Comparison of ENCODE assay signal across 8 cellular contexts in genomic region chr19:18541992-18542935, GRCh38. TPM values are rescaled to one million over a fixed set of nuclear protein-coding genes. Genes with fewer than 3 reads are reported as not detected.
DNase-seq lines count a peak whose midpoint lies in the region; ATAC-seq and TF ChIP-seq lines count a peak whose summit lies in the region.

No MANE protein-coding gene starts in this region.

- H3K9me2 ChIP-seq in DOHH2 (replicated peaks; ENCODE audit: control insufficient read depth, low read length): no peaks in the 10 kb centered on the region

- peaks cover 13% of the 10 kb centered on the region for H3K79me2 ChIP-seq in DOHH2 (ENCODE audit: control insufficient read depth, low read length)

- no peak for TF ChIP-seq POLR2A in Peyer's patch (IDR thresholded peaks at IDR 0.05)

- in situ Hi-C loops in ACHN (cut with HindIII; ENCODE audit: low pct_ligation_motif_present, low pct_unique_long_range_greater_than_20kb, low sequenced_read_pairs): no loop called here

- H3K36me3 ChIP-seq in DOHH2 (ENCODE audit: control insufficient read depth, low read length): peaks cover 29% of the 10 kb centered on the region
- H3K36me3 ChIP-seq in Peyer's patch: peaks cover 0 to 37% (median 0%) of the 10 kb centered on the region in 3 donors
- no peaks in the 10 kb centered on the region for H3K36me3 ChIP-seq in endocrine pancreas (ENCODE audit: control insufficient read depth, insufficient read depth, low read length)
- peaks cover 33% of the 10 kb centered on the region for H3K36me3 ChIP-seq in neuron (ENCODE audit: insufficient read depth, low read length)

- H3K27ac ChIP-seq in DOHH2 (ENCODE audit: low read depth, low read length) (peak overlapping the region; percentile 14; the same call in 1 of the 2 replicates), Peyer's patch (peak overlapping the region; percentile 91 to 96 (median 94))

- peak overlapping the region; percentile 86 for H3K4me3 ChIP-seq in DOHH2 (ENCODE audit: low read length)
- peak overlapping the region; percentile 87 to 98 (median 92) for H3K4me3 ChIP-seq in Peyer's patch
- H3K4me3 ChIP-seq in endocrine pancreas (ENCODE audit: control insufficient read depth, insufficient read depth, low read length): peak overlapping the region; percentile 35
- peak overlapping the region; percentile 65 for H3K4me3 ChIP-seq in neuron (ENCODE audit: low read length)

- DNase-seq in Peyer's patch: peak in 1 of 3 donors; percentile 54
- DNase-seq in cerebellum (ENCODE audit: low spot score): no peak
- no peak for DNase-seq in ACHN
- no peak for DNase-seq in NCI-H1417 treated with DMSO at 0.1 percent for 48 hours (lab: John Stamatoyannopoulos, UW)

- peak overlapping the region; percentile 97 for H3K4me2 ChIP-seq in DOHH2 (ENCODE audit: low read length)

- H3K9me3 ChIP-seq in DOHH2 (ENCODE audit: control insufficient read depth, insufficient read depth, low read length) (no peaks in the 10 kb centered on the region), Peyer's patch (no peaks in the 10 kb centered on the region), endocrine pancreas (ENCODE audit: control insufficient read depth, low read length) (no peaks in the 10 kb centered on the region), neuron (ENCODE audit: low read length) (no peaks in the 10 kb centered on the region)

- no peak overlapping the region for H2AFZ ChIP-seq in neuron (ENCODE audit: low read depth, low read length)

- H3K4me1 ChIP-seq in DOHH2 (ENCODE audit: control insufficient read depth, low read length) (peaks cover 20% of the 10 kb centered on the region), Peyer's patch (peaks cover 0 to 17% (median 9%) of the 10 kb centered on the region in 4 donors), endocrine pancreas (ENCODE audit: control insufficient read depth, insufficient read depth, low read length) (no peaks in the 10 kb centered on the region), neuron (ENCODE audit: insufficient read depth, low read length) (peaks cover 10% of the 10 kb centered on the region)

- no peak for ATAC-seq in HG03045 (IDR thresholded peaks at IDR 0.05; ENCODE audit: unreplicated experiment)

- H3K27me3 ChIP-seq in DOHH2 (ENCODE audit: control insufficient read depth, low read length): no peaks in the 10 kb centered on the region
- no peaks in the 10 kb centered on the region for H3K27me3 ChIP-seq in Peyer's patch
- no peaks in the 10 kb centered on the region for H3K27me3 ChIP-seq in endocrine pancreas (ENCODE audit: control insufficient read depth, insufficient read depth, low read length)
- no peaks in the 10 kb centered on the region for H3K27me3 ChIP-seq in neuron (ENCODE audit: insufficient read depth, low read length)

- TF ChIP-seq CTCF in DOHH2 (IDR thresholded peaks at IDR 0.05; ENCODE audit: low read depth, low read length, poor library complexity, severe bottlenecking): no peak
- TF ChIP-seq CTCF in Peyer's patch (IDR thresholded peaks at IDR 0.05): no peak

- no peaks in the 10 kb centered on the region for H4K20me1 ChIP-seq in DOHH2 (ENCODE audit: control insufficient read depth, insufficient read depth, low read depth, low read length)

- no peaks in the 10 kb centered on the region for H3F3A ChIP-seq in DOHH2 (ENCODE audit: control insufficient read depth, insufficient read depth)

- H3K9ac ChIP-seq in endocrine pancreas (ENCODE audit: control insufficient read depth, insufficient read depth, low read length): peak overlapping the region; percentile 76

RNA-seq across cellular contexts. Expression of gene FKBP8, which starts 1.1 kb away (rescaled TPM):
- total RNA-seq in Peyer's patch: 100 to 1,000 TPM; 231 to 333 (median 264) TPM
- total RNA-seq in cerebellum: 81.4 TPM

RNA-seq across cellular contexts. Expression of gene KXD1, which starts 15.4 kb away (rescaled TPM):
- total RNA-seq in Peyer's patch (100 to 1,000 TPM in 3 of 4 donors, 10 to 100 TPM in 1; 82.0 to 226 (median 142) TPM), cerebellum (23.6 TPM)

RNA-seq across cellular contexts. Expression of gene ELL, which starts 20.4 kb away (rescaled TPM):
- total RNA-seq in Peyer's patch (10 to 100 TPM; 18.9 to 49.5 (median 34.2) TPM), cerebellum (7.2 TPM)

RNA-seq across cellular contexts. Expression of gene UBA52, which starts 29.4 kb away (rescaled TPM):
- 100 to 1,000 TPM; 222 to 609 (median 308) TPM for total RNA-seq in Peyer's patch
- total RNA-seq in cerebellum: 435 TPM

RNA-seq across cellular contexts. Expression of gene REX1BD, which starts 46.3 kb away (rescaled TPM):
- total RNA-seq in Peyer's patch (10 to 100 TPM; 68.1 to 76.3 (median 72.2) TPM), cerebellum (17.1 TPM)

Comparison
In these comparisons a context has a peak if more than half of its experiments do, and no peak if none do; other contexts are left out.
1. H3K4me3 ChIP-seq: peak in every context shown above with its lines; median percentile 92 in Peyer's patch; 86 in DOHH2; 65 in neuron; 35 in endocrine pancreas.